Comparison of ENCODE assay signal across 1 cellular context in the genomic region with DNA sequence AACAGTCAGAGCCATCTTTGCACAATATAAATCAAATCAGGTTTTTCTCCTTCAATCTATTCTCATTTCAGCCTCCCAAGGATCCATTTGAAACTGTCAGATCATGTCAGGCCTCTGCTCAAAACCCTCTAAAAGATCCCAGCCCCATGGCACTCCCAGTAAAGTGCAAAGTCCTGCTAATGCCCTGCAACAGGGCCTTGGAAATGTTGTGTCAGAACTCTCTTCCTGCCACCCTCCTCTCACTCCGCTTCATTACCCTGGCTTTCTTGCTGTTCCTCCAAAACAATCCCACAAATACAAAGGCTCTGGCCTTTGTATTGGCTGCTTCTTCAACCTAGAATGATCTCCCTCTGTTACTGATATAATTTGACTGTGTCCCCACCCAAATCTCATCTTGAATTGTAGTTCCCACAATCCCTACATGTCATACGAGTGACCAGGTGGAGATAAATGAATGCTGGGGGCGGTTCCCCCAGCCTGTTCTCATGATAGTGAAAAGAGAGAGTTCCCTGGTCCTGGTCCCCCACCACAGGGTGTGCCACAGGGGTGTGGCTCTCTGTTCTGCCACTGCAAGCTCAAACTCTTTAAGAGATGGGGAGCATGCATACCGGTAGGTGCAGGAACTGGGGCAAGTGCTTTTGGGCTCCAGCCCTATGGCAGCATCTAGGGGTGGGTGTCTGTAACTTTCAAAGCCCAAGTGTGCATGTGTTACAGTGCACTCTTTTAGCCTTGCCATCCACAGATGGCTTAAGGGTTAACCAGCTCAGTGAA.
TF ChIP-seq lines count a peak whose summit lies in the region.

No MANE protein-coding gene starts in this region.

TF ChIP-seq in HCT116, 20 proteins besides CTCF, POLR2A, EP300 and RAD21 (continued from another document):
- no peak for TF ChIP-seq YY1 (IDR thresholded peaks at IDR 0.05; ENCODE audit: extremely low read depth, insufficient replicate concordance, low read depth, low read length)
- TF ChIP-seq SRF (IDR thresholded peaks at IDR 0.05; ENCODE audit: low read depth), result no peak
- no peak for TF ChIP-seq EZH2 (IDR thresholded peaks at IDR 0.05)
- no peak for TF ChIP-seq EGR1 (IDR thresholded peaks at IDR 0.05; ENCODE audit: low read depth)
- TF ChIP-seq CBX3 (IDR thresholded peaks at IDR 0.05; ENCODE audit: low read depth), result no peak
